In genomic region chr14:75494898-75495297, GRCh38 we compare ENCODE assay signal across 1 cellular context.
TF ChIP-seq lines count a peak whose summit lies in the region.

No MANE protein-coding gene starts in this region.

TF ChIP-seq in GM12878, 131 proteins besides CTCF, POLR2A, EP300 and RAD21:
- TF ChIP-seq, protein P1, sequence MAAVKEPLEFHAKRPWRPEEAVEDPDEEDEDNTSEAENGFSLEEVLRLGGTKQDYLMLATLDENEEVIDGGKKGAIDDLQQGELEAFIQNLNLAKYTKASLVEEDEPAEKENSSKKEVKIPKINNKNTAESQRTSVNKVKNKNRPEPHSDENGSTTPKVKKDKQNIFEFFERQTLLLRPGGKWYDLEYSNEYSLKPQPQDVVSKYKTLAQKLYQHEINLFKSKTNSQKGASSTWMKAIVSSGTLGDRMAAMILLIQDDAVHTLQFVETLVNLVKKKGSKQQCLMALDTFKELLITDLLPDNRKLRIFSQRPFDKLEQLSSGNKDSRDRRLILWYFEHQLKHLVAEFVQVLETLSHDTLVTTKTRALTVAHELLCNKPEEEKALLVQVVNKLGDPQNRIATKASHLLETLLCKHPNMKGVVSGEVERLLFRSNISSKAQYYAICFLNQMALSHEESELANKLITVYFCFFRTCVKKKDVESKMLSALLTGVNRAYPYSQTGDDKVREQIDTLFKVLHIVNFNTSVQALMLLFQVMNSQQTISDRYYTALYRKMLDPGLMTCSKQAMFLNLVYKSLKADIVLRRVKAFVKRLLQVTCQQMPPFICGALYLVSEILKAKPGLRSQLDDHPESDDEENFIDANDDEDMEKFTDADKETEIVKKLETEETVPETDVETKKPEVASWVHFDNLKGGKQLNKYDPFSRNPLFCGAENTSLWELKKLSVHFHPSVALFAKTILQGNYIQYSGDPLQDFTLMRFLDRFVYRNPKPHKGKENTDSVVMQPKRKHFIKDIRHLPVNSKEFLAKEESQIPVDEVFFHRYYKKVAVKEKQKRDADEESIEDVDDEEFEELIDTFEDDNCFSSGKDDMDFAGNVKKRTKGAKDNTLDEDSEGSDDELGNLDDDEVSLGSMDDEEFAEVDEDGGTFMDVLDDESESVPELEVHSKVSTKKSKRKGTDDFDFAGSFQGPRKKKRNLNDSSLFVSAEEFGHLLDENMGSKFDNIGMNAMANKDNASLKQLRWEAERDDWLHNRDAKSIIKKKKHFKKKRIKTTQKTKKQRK (IDR thresholded peaks at IDR 0.05; ENCODE audit: low read depth, low read length) = no peak
- peak; percentile 22 for TF ChIP-seq USF1 (IDR thresholded peaks at IDR 0.05; ENCODE audit: borderline replicate concordance, extremely low read length, insufficient read depth, low read depth, low read length)
- 0 out of 2 replicates have a peak, but pooled peaks have one; percentile 53 for TF ChIP-seq YY1 (IDR thresholded peaks at IDR 0.05; ENCODE audit: low read depth, low read length)
- TF ChIP-seq SRF (IDR thresholded peaks at IDR 0.05; ENCODE audit: low read depth in 2 of 2, low read length in 2 of 2) = peak; percentile 29 to 68; a peak in 2 of 4 replicates
